Comparison of ENCODE assay signal across 8 cellular contexts in the genomic region with DNA sequence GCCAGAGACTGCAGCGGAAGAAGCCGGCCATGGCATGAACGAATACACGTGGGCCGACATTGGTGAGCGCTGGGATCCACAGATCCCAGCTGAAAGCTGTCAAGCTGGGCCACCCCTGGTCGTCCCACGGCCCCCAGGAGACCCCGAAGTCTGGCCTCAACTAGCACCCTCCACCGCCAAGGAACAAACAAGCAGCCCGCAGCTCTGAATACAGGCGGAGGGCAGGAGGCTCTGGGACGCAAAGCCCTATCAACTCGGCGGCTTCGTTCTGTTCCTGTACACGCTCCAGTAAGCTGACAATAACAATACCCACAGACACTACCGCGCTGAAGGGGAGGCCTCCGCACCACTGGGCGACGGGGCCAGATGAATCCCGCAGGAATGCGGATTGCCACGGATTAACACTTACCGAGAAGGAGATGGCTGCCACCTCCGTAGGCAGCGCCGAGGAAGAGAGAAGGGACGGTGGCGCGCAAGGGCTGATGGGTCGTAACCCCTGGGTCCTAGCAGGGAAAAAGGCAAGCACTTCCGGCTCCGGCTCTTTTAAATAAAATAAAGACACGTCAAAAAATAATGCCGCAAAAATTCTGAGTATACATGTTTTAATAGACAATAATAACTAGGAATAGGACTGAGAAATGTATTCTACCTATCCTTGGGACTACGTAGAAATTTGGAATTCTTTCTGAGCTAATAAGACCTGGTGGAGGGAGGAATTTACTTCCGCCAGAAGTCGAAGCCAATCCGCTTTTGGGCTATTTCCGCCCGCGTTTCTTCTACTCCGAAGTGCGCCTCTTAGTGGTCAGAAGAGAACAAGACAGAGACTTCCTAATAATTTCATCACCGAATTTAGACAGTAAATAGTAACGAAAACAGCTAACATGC. TPM values are rescaled to one million over a fixed set of nuclear protein-coding genes. Genes with fewer than 3 reads are reported as not detected.
DNase-seq lines count a peak whose midpoint lies in the region; TF ChIP-seq lines count a peak whose summit lies in the region.

A gene (minus strand): TSS at position 481 of the 885 bp plus-strand sequence. CDS start 1,328 bp downstream, outside the sequence.

- peaks cover 14% of the 10 kb centered on the region for H3K4me1 ChIP-seq in ES-I3 (ENCODE audit: insufficient read depth, low read length)
- H3K4me1 ChIP-seq in Loucy (ENCODE audit: insufficient read depth, low read length, poor library complexity, severe bottlenecking), result peaks cover 26% of the 10 kb centered on the region

- peak within 1 kb of the TSS; percentile 96 for H3K4me3 ChIP-seq in H7 (ENCODE audit: insufficient read depth, low read depth, low read length)
- peak within 1 kb of the TSS; percentile 100 for H3K4me3 ChIP-seq in Loucy (ENCODE audit: low read length, poor library complexity, severe bottlenecking)
- H3K4me3 ChIP-seq in fibroblast of the aortic adventitia (ENCODE audit: low read depth, low read length), result peak within 1 kb of the TSS; percentile 80

- peak within 1 kb of the TSS; percentile 100 for H3K27ac Mint-ChIP-seq in nephron
- peak within 1 kb of the TSS; percentile 99 for H3K27ac Mint-ChIP-seq in stimulated activated naive CD8-positive, alpha-beta T cell treated with anti-CD3 and anti-CD28 coated beads, Interleukin-15, Interleukin-2, amounts not matched to agents 100 ng/mL and 50 ng/mL, for 24 hours

- no peaks in the 10 kb centered on the region for H3F3A ChIP-seq in Loucy (ENCODE audit: low read depth)

- H3K9me3 ChIP-seq in ES-I3 (ENCODE audit: control insufficient read depth, insufficient read depth, low read length) (peaks cover under 1% of the 10 kb centered on the region; the same call in 1 of the 2 replicates), Loucy (ENCODE audit: insufficient read depth, low read depth, low read length) (no peaks in the 10 kb centered on the region)

- H3K36me3 Mint-ChIP-seq in nephron (ENCODE audit: low read depth), result peaks cover 45% of the 10 kb centered on the region
- peaks cover 50% of the 10 kb centered on the region for H3K36me3 Mint-ChIP-seq in stimulated activated naive CD8-positive, alpha-beta T cell treated with anti-CD3 and anti-CD28 coated beads, Interleukin-15, Interleukin-2, amounts not matched to agents 100 ng/mL and 50 ng/mL, for 24 hours (ENCODE audit: low read depth)

- H3K9ac ChIP-seq in ES-I3 (ENCODE audit: low read depth, low read length) (peak within 1 kb of the TSS; percentile 93), Loucy (ENCODE audit: low read depth, low read length, poor library complexity, severe bottlenecking) (peak within 1 kb of the TSS; percentile 98)

- H3K4me3 Mint-ChIP-seq in nephron, result peak within 1 kb of the TSS; percentile 97 to 98 (median 98)
- H3K4me3 Mint-ChIP-seq in stimulated activated naive CD8-positive, alpha-beta T cell treated with anti-CD3 and anti-CD28 coated beads, Interleukin-15, Interleukin-2, amounts not matched to agents 100 ng/mL and 50 ng/mL, for 24 hours, result peak within 1 kb of the TSS; percentile 98

- peak within 1 kb of the TSS; percentile 86 for H2AFZ ChIP-seq in Loucy (ENCODE audit: low read length)

- peak; percentile 98 for TF ChIP-seq POLR2A in Raji (IDR thresholded peaks at IDR 0.05; ENCODE audit: insufficient read depth, low read depth, low read length)

- no peaks in the 10 kb centered on the region for H3K9me3 Mint-ChIP-seq in nephron
- H3K9me3 Mint-ChIP-seq in stimulated activated naive CD8-positive, alpha-beta T cell treated with anti-CD3 and anti-CD28 coated beads, Interleukin-15, Interleukin-2, amounts not matched to agents 100 ng/mL and 50 ng/mL, for 24 hours, result peaks cover 1% of the 10 kb centered on the region

- DNase-seq in H7, result peak; percentile 88
- peak; percentile 74 for DNase-seq in activated T-helper 9 cell treated with anti-CD3 and anti-CD28 coated beads, Interleukin-2, amount 50 U/mL, for 16 hours (ENCODE audit: low read depth)
- DNase-seq in fibroblast of the aortic adventitia (ENCODE audit: low read depth), result peak; percentile 99

- peak within 1 kb of the TSS; percentile 96 for H3K4me2 ChIP-seq in Loucy (ENCODE audit: low read depth, low read length, poor library complexity, severe bottlenecking)

- TF ChIP-seq CTCF in Loucy (conservative IDR thresholded peaks at IDR 0.05; ENCODE audit: low read length) (peak; percentile 81), fibroblast of the aortic adventitia (IDR thresholded peaks at IDR 0.05; ENCODE audit: insufficient read depth, low read length) (peak; percentile 80), nephron (IDR thresholded peaks at IDR 0.05; ENCODE audit: unreplicated experiment in 3 of 3) (peak; percentile 77 to 85 (median 82))

- peaks cover 51% of the 10 kb centered on the region for H3K79me2 ChIP-seq in Loucy (ENCODE audit: insufficient read depth, low read length)

- no peaks in the 10 kb centered on the region for H3K27me3 ChIP-seq in H7 (ENCODE audit: control insufficient read depth, insufficient read depth, low read length)
- peaks cover 11% of the 10 kb centered on the region for H3K27me3 ChIP-seq in Loucy (ENCODE audit: insufficient read depth, low read length, poor library complexity, severe bottlenecking)

- H3K36me3 ChIP-seq in ES-I3 (ENCODE audit: insufficient read depth, low read length) (peaks cover 36% of the 10 kb centered on the region), H7 (replicated peaks; ENCODE audit: control insufficient read depth, insufficient read depth, low read length) (peaks cover 41% of the 10 kb centered on the region), Loucy (ENCODE audit: insufficient read depth, low read length) (peaks cover 39% of the 10 kb centered on the region)

- H4K20me1 ChIP-seq in Loucy (ENCODE audit: insufficient read depth, low read length, poor library complexity, severe bottlenecking), result peaks cover 50% of the 10 kb centered on the region

- H3K27me3 Mint-ChIP-seq in nephron (ENCODE audit: low read depth), result no peaks in the 10 kb centered on the region
- no peaks in the 10 kb centered on the region for H3K27me3 Mint-ChIP-seq in stimulated activated naive CD8-positive, alpha-beta T cell treated with anti-CD3 and anti-CD28 coated beads, Interleukin-15, Interleukin-2, amounts not matched to agents 100 ng/mL and 50 ng/mL, for 24 hours

- peaks cover 45% of the 10 kb centered on the region for H3K4me1 Mint-ChIP-seq in nephron
- H3K4me1 Mint-ChIP-seq in stimulated activated naive CD8-positive, alpha-beta T cell treated with anti-CD3 and anti-CD28 coated beads, Interleukin-15, Interleukin-2, amounts not matched to agents 100 ng/mL and 50 ng/mL, for 24 hours (ENCODE audit: low read depth), result peaks cover 62% of the 10 kb centered on the region

- no peaks in the 10 kb centered on the region for H3K9me2 ChIP-seq in Loucy (replicated peaks; ENCODE audit: low read depth, low read length)

RNA-seq across cellular contexts. Expression of the gene that starts here (rescaled TPM):
- 2,054 and 2,130 TPM in 2 replicates for total RNA-seq in H7 (2014; rRNA removed; shearing (Covaris generic))
- 213 and 1,353 TPM in 2 replicates for total RNA-seq in fibroblast of the aortic adventitia (ENCODE audit: low replicate concordance)

Comparison
In these comparisons a context has a peak if more than half of its experiments do, and no peak if none do; other contexts are left out.
1. Peak in every context shown above with its lines: DNase-seq and H3K4me3 ChIP-seq.